ENCODE assay signal across 8 cellular contexts in genomic region chr1:155171836-155172731, GRCh38. TPM values are rescaled to one million over a fixed set of nuclear protein-coding genes. Genes with fewer than 3 reads are reported as not detected.
A peak's percentile ranks its signal among the peaks of the same experiment; 100 is the strongest.
DNase-seq lines count a peak whose midpoint lies in the region; ATAC-seq and TF ChIP-seq lines count a peak whose summit lies in the region.

No MANE protein-coding gene starts in this region.

- intact Hi-C loops in cardiac septum (cut with DNase I) (no loop called here), sciatic nerve (cut with DNase I) (loop anchor here (5.0 to 10.0 kb wide), 2 partner anchors 47 to 195 kb away; partner anchors contain the start of gene EFNA1)

- H3K4me1 Mint-ChIP-seq in T-cell = peaks cover 51 to 57% (median 54%) of the 10 kb centered on the region in 3 donors

- H3K27me3 ChIP-seq in cardiac muscle cell = peaks cover 6% of the 10 kb centered on the region

- H3K36me3 ChIP-seq in cardiac muscle cell = peaks cover 3% of the 10 kb centered on the region

- TF ChIP-seq CTCF in cardiac muscle cell (IDR thresholded peaks at IDR 0.05; ENCODE audit: low read depth, low read length) (no peak), fibroblast of the aortic adventitia (IDR thresholded peaks at IDR 0.05; ENCODE audit: insufficient read depth, low read length) (no peak)

- no peaks in the 10 kb centered on the region for H3K27me3 Mint-ChIP-seq in T-cell

- peaks cover 10% of the 10 kb centered on the region for H3K36me3 Mint-ChIP-seq in T-cell

- CTCF ChIA-PET in T-cell (lab: Charles Lee) = interaction anchor here (0.6 to 3.4 kb wide), 26 partner anchors 8 to 757 kb away, joined by 3 to 33 read pairs (median 4); no protein-coding TSS in a partner anchor

- ATAC-seq in T-cell (replicated peaks in 1 of 4) (peak; percentile 27 to 36 (median 34)), sciatic nerve (no peak), HG03460 (IDR thresholded peaks at IDR 0.05; ENCODE audit: unreplicated experiment) (no peak)

- peaks cover 5% of the 10 kb centered on the region for H3K4me1 ChIP-seq in cardiac muscle cell (ENCODE audit: low read depth)

- no peak for DNase-seq in cardiac muscle cell (ENCODE audit: low read depth in 1 of 2, low spot score in 1 of 2)
- DNase-seq in cardiac septum (ENCODE audit: low spot score) = no peak
- DNase-seq in T-cell = peak in 3 of 34 experiments; percentile 34 to 46 (median 37)
- DNase-seq in fibroblast of the aortic adventitia (ENCODE audit: low read depth) = no peak
- peak; percentile 34 for DNase-seq in sciatic nerve (ENCODE audit: low spot score)
- no peak for DNase-seq in SW 1271 (lab: John Stamatoyannopoulos, UW)
- no peak for DNase-seq in NCI-H510A (lab: John Stamatoyannopoulos, UW)

- H3K9me3 Mint-ChIP-seq in T-cell = no peaks in the 10 kb centered on the region

- H3K4me3 ChIP-seq in cardiac muscle cell (peak overlapping the region; percentile 74), fibroblast of the aortic adventitia (ENCODE audit: low read depth, low read length) (peak overlapping the region; percentile 98)

- no peaks in the 10 kb centered on the region for H3K9me3 ChIP-seq in cardiac muscle cell (ENCODE audit: low read depth)

- H3K4me3 Mint-ChIP-seq in T-cell = peak overlapping the region; percentile 99 to 100 (median 99)

- POLR2A ChIA-PET in T-cell (lab: Charles Lee) = interaction anchor here in 1 of 2 donors (1.2 kb wide), 1 partner anchor 23 kb away, joined by 7 read pairs; no protein-coding TSS in a partner anchor

- H3K27ac ChIP-seq in cardiac muscle cell = peak overlapping the region; percentile 87

- peak overlapping the region; percentile 99 for H3K27ac Mint-ChIP-seq in T-cell

RNA-seq across cellular contexts. Expression of gene KRTCAP2, which starts 1.0 kb away (rescaled TPM):
- 122 and 124 TPM in 2 replicates for total RNA-seq in cardiac muscle cell
- 357 and 428 TPM in 2 replicates for polyA plus RNA-seq in cardiac muscle cell
- total RNA-seq in cardiac septum = 112 TPM
- 100 to 1,000 TPM in 4 of 5 donors, 10 to 100 TPM in 1; 93.6 to 150 (median 138) TPM for total RNA-seq in T-cell
- total RNA-seq in fibroblast of the aortic adventitia (ENCODE audit: low replicate concordance) = 29.8 and 100 TPM in 2 replicates
- total RNA-seq in sciatic nerve = 162 TPM

RNA-seq across cellular contexts. Expression of gene TRIM46, which starts 1.6 kb away (rescaled TPM):
- total RNA-seq in cardiac muscle cell (3.6 and 5.4 TPM in 2 replicates), cardiac septum (not detected), T-cell (10 to 100 TPM in 2 of 5 donors, 1 to 10 TPM in 3; 5.1 to 12.2 (median 9.8) TPM), fibroblast of the aortic adventitia (ENCODE audit: low replicate concordance) (5.2 and 13.2 TPM in 2 replicates), sciatic nerve (4.8 TPM)
- 2.9 and 3.2 TPM in 2 replicates for polyA plus RNA-seq in cardiac muscle cell

RNA-seq across cellular contexts. Expression of gene DPM3, which starts 31.8 kb away (rescaled TPM):
- total RNA-seq in cardiac muscle cell = 102 and 114 TPM in 2 replicates
- 105 and 110 TPM in 2 replicates for polyA plus RNA-seq in cardiac muscle cell
- 56.3 TPM for total RNA-seq in cardiac septum
- 10 to 100 TPM; 26.9 to 70.7 (median 64.5) TPM for total RNA-seq in T-cell
- total RNA-seq in fibroblast of the aortic adventitia (ENCODE audit: low replicate concordance) = 26.1 and 46.3 TPM in 2 replicates
- 75.3 TPM for total RNA-seq in sciatic nerve

RNA-seq across cellular contexts. Expression of gene THBS3, which starts 35.6 kb away (rescaled TPM):
- total RNA-seq in cardiac muscle cell = 10.8 and 14.2 TPM in 2 replicates
- polyA plus RNA-seq in cardiac muscle cell = 9.4 and 15.1 TPM in 2 replicates
- total RNA-seq in cardiac septum = 11.7 TPM
- 10 to 100 TPM; 24.1 to 43.9 (median 34.0) TPM for total RNA-seq in T-cell
- total RNA-seq in fibroblast of the aortic adventitia (ENCODE audit: low replicate concordance) = 29.3 and 41.1 TPM in 2 replicates
- 58.8 TPM for total RNA-seq in sciatic nerve

RNA-seq across cellular contexts. Expression of gene MTX1, which starts 36.4 kb away (rescaled TPM):
- total RNA-seq in cardiac muscle cell = 24.7 and 45.0 TPM in 2 replicates
- polyA plus RNA-seq in cardiac muscle cell = 31.9 and 50.2 TPM in 2 replicates
- 16.4 TPM for total RNA-seq in cardiac septum
- total RNA-seq in T-cell = 10 to 100 TPM; 20.4 to 28.4 (median 25.1) TPM
- 13.7 and 26.1 TPM in 2 replicates for total RNA-seq in fibroblast of the aortic adventitia (ENCODE audit: low replicate concordance)
- total RNA-seq in sciatic nerve = 20.0 TPM

Comparison
In these comparisons a context has a peak if more than half of its experiments do, and no peak if none do; other contexts are left out.
1. ATAC-seq: peak in T-cell (4 of 4); none in sciatic nerve (single experiment) and HG03460 (single experiment).